Comparison of ENCODE assay signal across 25 cellular contexts in genomic region chr5:160310140-160310909, GRCh38. TPM values are rescaled to one million over a fixed set of nuclear protein-coding genes. Genes with fewer than 3 reads are reported as not detected.
DNase-seq lines count a peak whose midpoint lies in the region; ATAC-seq, FAIRE-seq and TF ChIP-seq lines count a peak whose summit lies in the region.
"Had no signal": no experiment of that assay in that cellular context is flagged by ENCODE, and none has a peak within 500 bp of the region (broad histone marks: within the 10 kb centered on the region; RNA-seq: fewer than 3 reads in every experiment).

No MANE protein-coding gene starts in this region.

- H3K27me3 Mint-ChIP-seq in astrocyte (ENCODE audit: low read depth, unreplicated experiment), result no peaks in the 10 kb centered on the region

- H4K20me1 ChIP-seq in astrocyte (ENCODE audit: insufficient read depth, low read length), result peaks cover 42% of the 10 kb centered on the region

- intact Hi-C loops in Right ventricle myocardium superior (cut with DNase I) (no loop called here), right cardiac atrium (cut with DNase I) (no loop called here), thyroid gland (cut with DNase I) (no loop called here)

- H3K79me2 ChIP-seq in astrocyte (ENCODE audit: insufficient read depth, low read length), result peaks cover 53% of the 10 kb centered on the region

- no peaks in the 10 kb centered on the region for H3K9me3 ChIP-seq in right cardiac atrium (ENCODE audit: control insufficient read depth, low read length)
- H3K9me3 ChIP-seq in astrocyte (ENCODE audit: insufficient read depth, low read depth, low read length), result no peaks in the 10 kb centered on the region
- H3K9me3 ChIP-seq in thyroid gland, result no peaks in the 10 kb centered on the region
- no peaks in the 10 kb centered on the region for H3K9me3 ChIP-seq in tibial nerve
- H3K9me3 ChIP-seq: transverse colon had no signal

- H3K27ac ChIP-seq in right cardiac atrium (ENCODE audit: low read length) (no peak overlapping the region), astrocyte (ENCODE audit: low read depth, low read length) (no peak overlapping the region), thyroid gland (peak overlapping the region in 2 of 3 donors; percentile 15 to 78), tibial nerve (no peak overlapping the region)
- H3K27ac ChIP-seq: GM23248, VCaP had no signal

- ATAC-seq in Right ventricle myocardium superior (ENCODE audit: poor library complexity) (peak; percentile 23), right cardiac atrium (no peak), GM18861 (IDR thresholded peaks at IDR 0.05; ENCODE audit: unreplicated experiment) (no peak)
- ATAC-seq: stimulated activated memory B cell treated with anti-CD40 and anti-IgM and Interleukin-4, amounts not matched to agents 10 μg/mL and 1 μg/mL and 100 μg/mL, for 72 hours had no signal

- peaks cover 10% of the 10 kb centered on the region for H3K36me3 Mint-ChIP-seq in astrocyte (ENCODE audit: low read depth, unreplicated experiment)
- H3K36me3 Mint-ChIP-seq: memory B cell had no signal

- no peak overlapping the region for H3K27ac Mint-ChIP-seq in astrocyte (ENCODE audit: unreplicated experiment)
- H3K27ac Mint-ChIP-seq: activated T-cell treated with anti-CD3 and anti-CD28 coated beads, Interleukin-2, amount 50 U/mL, for 24 hours; CD4-positive, alpha-beta T cell; memory B cell; stimulated activated memory B cell treated with anti-CD40 and anti-IgM and Interleukin-4, amounts not matched to agents 10 μg/mL and 1 μg/mL and 100 μg/mL, for 72 hours; T-helper 1 cell treated with Interleukin-12 subunit alpha and Interleukin-12 subunit beta and Interleukin-4 antibody, amounts not matched to agents 30 μg/mL and 1 μg/mL, for 36 hours had no signal

- no peak for DNase-seq in Right ventricle myocardium superior
- DNase-seq in right cardiac atrium, result no peak
- no peak for DNase-seq in astrocyte (ENCODE audit: low read depth)
- peak; percentile 43 for DNase-seq in kidney tubule cell (ENCODE audit: low spot score)
- peak in 1 of 2 donors; percentile 17 for DNase-seq in thyroid gland
- no peak for DNase-seq in NCI-H510A (lab: John Stamatoyannopoulos, UW)
- DNase-seq in tibial nerve (ENCODE audit: low spot score in 2 of 2), result no peak
- DNase-seq: activated CD4-positive, alpha-beta T cell treated with anti-CD3 and anti-CD28 coated beads, Interleukin-2, amount 50 U/mL, for 4 hours; activated naive CD4-positive, alpha-beta T cell treated with anti-CD3 and anti-CD28 coated beads, Interleukin-2, amount 50 U/mL, for 16 hours; activated T-cell treated with anti-CD3 and anti-CD28 coated beads, Interleukin-2, amount 50 U/mL, for 24 hours; CD4-positive, alpha-beta T cell; dermis blood vessel endothelial cell; GM23248; IMR-90; MM.1S; NCI-H1930; NCI-H510A treated with DMSO at 0.1 percent for 48 hours; SIG-M5; transverse colon had no signal

- no peak for TF ChIP-seq EP300 in tibial nerve (IDR thresholded peaks at IDR 0.05)

- WGBS in right cardiac atrium, result 89% methylated on average over 7 of the region's 7 CpGs
- 82 to 91% methylated on average over 7 of the region's 7 CpGs for WGBS in thyroid gland, 2 donors
- WGBS in tibial nerve, 2 donors, result 94 to 95% methylated on average over 7 of the region's 7 CpGs

- no peak for TF ChIP-seq CTCF in astrocyte (IDR thresholded peaks at IDR 0.05; ENCODE audit: insufficient read depth, low read depth, low read length)
- no peak for TF ChIP-seq CTCF in thyroid gland (IDR thresholded peaks at IDR 0.05)
- no peak for TF ChIP-seq CTCF in tibial nerve (IDR thresholded peaks at IDR 0.05)

- H3K4me3 ChIP-seq in right cardiac atrium (ENCODE audit: low read length) (no peak overlapping the region), astrocyte (ENCODE audit: insufficient read depth, low read depth, low read length) (peak overlapping the region; percentile 79), thyroid gland (replicated peaks in 1 of 3) (no peak overlapping the region), tibial nerve (no peak overlapping the region)
- H3K4me3 ChIP-seq: GM23248 had no signal

- H3K4me1 ChIP-seq in right cardiac atrium (ENCODE audit: control insufficient read depth, insufficient read depth, low read length), result peaks cover 4% of the 10 kb centered on the region
- peaks cover 6% of the 10 kb centered on the region for H3K4me1 ChIP-seq in astrocyte (ENCODE audit: insufficient read depth, low read length)
- peaks cover 4 to 9% of the 10 kb centered on the region in 2 donors for H3K4me1 ChIP-seq in thyroid gland
- peaks cover 0 to 18% (median 1%) of the 10 kb centered on the region in 4 donors for H3K4me1 ChIP-seq in tibial nerve

- no peak for FAIRE-seq in astrocyte (lab: Jason Lieb, UNC)
- FAIRE-seq: frontal cortex had no signal

- H3K27me3 ChIP-seq in right cardiac atrium (ENCODE audit: control insufficient read depth, insufficient read depth) (no peaks in the 10 kb centered on the region), astrocyte (ENCODE audit: insufficient read depth, low read length) (no peaks in the 10 kb centered on the region), thyroid gland (no peaks in the 10 kb centered on the region), tibial nerve (peaks cover 0 to 15% of the 10 kb centered on the region in 2 donors)

- no peak overlapping the region for H2AFZ ChIP-seq in astrocyte (ENCODE audit: low read depth, low read length)
- H2AFZ ChIP-seq: GM23248 had no signal

- H3K36me3 ChIP-seq in astrocyte (ENCODE audit: insufficient read depth, low read length) (peaks cover 4% of the 10 kb centered on the region), thyroid gland (no peaks in the 10 kb centered on the region), tibial nerve (no peaks in the 10 kb centered on the region)
- H3K36me3 ChIP-seq: transverse colon had no signal

- peaks cover 2% of the 10 kb centered on the region for H3K9me3 Mint-ChIP-seq in astrocyte (ENCODE audit: unreplicated experiment)
- H3K9me3 Mint-ChIP-seq: activated T-cell treated with anti-CD3 and anti-CD28 coated beads, Interleukin-2, amount 50 U/mL, for 24 hours; CD4-positive, alpha-beta T cell; memory B cell; stimulated activated memory B cell treated with anti-CD40 and anti-IgM and Interleukin-4, amounts not matched to agents 10 μg/mL and 1 μg/mL and 100 μg/mL, for 72 hours; T-helper 1 cell treated with Interleukin-12 subunit alpha and Interleukin-12 subunit beta and Interleukin-4 antibody, amounts not matched to agents 30 μg/mL and 1 μg/mL, for 36 hours had no signal

- peaks cover 9% of the 10 kb centered on the region for H3K4me1 Mint-ChIP-seq in astrocyte (ENCODE audit: low read depth, unreplicated experiment)

- H3K9ac ChIP-seq in astrocyte (ENCODE audit: low read length), result no peak overlapping the region
- H3K9ac ChIP-seq: GM23248 had no signal

- peak overlapping the region; percentile 98 for H3K4me2 ChIP-seq in astrocyte (ENCODE audit: low read length)

- TF ChIP-seq POLR2A in thyroid gland (IDR thresholded peaks at IDR 0.05) (no peak), tibial nerve (IDR thresholded peaks at IDR 0.05) (no peak)

- H3K4me3 Mint-ChIP-seq in astrocyte (ENCODE audit: unreplicated experiment), result peak overlapping the region; percentile 96
- H3K4me3 Mint-ChIP-seq: activated T-cell treated with anti-CD3 and anti-CD28 coated beads, Interleukin-2, amount 50 U/mL, for 24 hours; CD4-positive, alpha-beta T cell; memory B cell; stimulated activated memory B cell treated with anti-CD40 and anti-IgM and Interleukin-4, amounts not matched to agents 10 μg/mL and 1 μg/mL and 100 μg/mL, for 72 hours; T-helper 1 cell treated with Interleukin-12 subunit alpha and Interleukin-12 subunit beta and Interleukin-4 antibody, amounts not matched to agents 30 μg/mL and 1 μg/mL, for 36 hours had no signal

RNA-seq across cellular contexts. Expression of gene CCNJL, which starts 2.0 kb away (rescaled TPM):
- total RNA-seq in Right ventricle myocardium superior (6.8 TPM), right cardiac atrium (1 to 10 TPM; 4.3 to 8.6 (median 6.1) TPM), astrocyte (12.5 and 15.7 TPM in 2 replicates), thyroid gland (10 to 100 TPM in 2 of 4 donors, 1 to 10 TPM in 2; 6.3 to 11.8 (median 10.0) TPM), tibial nerve (1 to 10 TPM in 1 of 4 donors, under 1 TPM in 2, not detected in 1; 0.44 to 1.5 (median 0.63) TPM)
- polyA plus RNA-seq in right cardiac atrium, result 4.1 TPM
- total RNA-seq: CD4-positive, alpha-beta T cell had no signal
- polyA plus RNA-seq: GM23248 had no signal

Comparison
In these comparisons a context has a peak if more than half of its experiments do, and no peak if none do; other contexts are left out.
1. H3K27ac ChIP-seq: peak in thyroid gland (2 of 3); none in right cardiac atrium (single experiment), astrocyte (single experiment) and tibial nerve (0 of 4).